Comparison of ENCODE assay signal across 20 cellular contexts in genomic region chr17:64045176-64045575, GRCh38. TPM values are rescaled to one million over a fixed set of nuclear protein-coding genes. Genes with fewer than 3 reads are reported as not detected.
"Had no signal": no experiment of that assay in that cellular context is flagged by ENCODE, and none has a peak within 500 bp of the region (broad histone marks: within the 10 kb centered on the region; RNA-seq: fewer than 3 reads in every experiment).

No MANE protein-coding gene starts in this region.

- H3K27ac Mint-ChIP-seq: progenitor cell of endocrine pancreas had no signal

- H3K27me3 ChIP-seq: colonic mucosa, esophagus squamous epithelium, gastroesophageal sphincter, ovary, testis, tibial nerve had no signal

- ATAC-seq: gastroesophageal sphincter; left lobe of liver; mucosa of descending colon; naive thymus-derived CD8-positive, alpha-beta T cell; right cardiac atrium had no signal

- H3K4me3 ChIP-seq: colonic mucosa, esophagus squamous epithelium, gastroesophageal sphincter, mucosa of descending colon, ovary, testis, tibial nerve had no signal

- H3K9me3 ChIP-seq: colonic mucosa, esophagus squamous epithelium, gastroesophageal sphincter, mucosa of descending colon, ovary, testis, tibial nerve had no signal

- H3K9me3 Mint-ChIP-seq: naive thymus-derived CD8-positive, alpha-beta T cell had no signal

- H3K36me3 ChIP-seq: ovary had no signal

- DNase-seq: colonic mucosa; dermis blood vessel endothelial cell; esophagus squamous epithelium; foreskin fibroblast; glutamatergic neuron; islet precursor cell; mammary epithelial cell; mucosa of descending colon; naive thymus-derived CD8-positive, alpha-beta T cell; ovary; right cardiac atrium; small intestine; stimulated activated CD4-positive, alpha-beta T cell treated with anti-CD3 and anti-CD28 coated beads, Interleukin-12 subunit alpha, Interleukin-12 subunit beta, amount 100 ng/mL, for 4 hours; stimulated activated naive CD4-positive, alpha-beta T cell treated with Interleukin-2 at 50 U/mL for 16 hours; testis had no signal

- H3K4me1 ChIP-seq: colonic mucosa, esophagus squamous epithelium, gastroesophageal sphincter had no signal

- H3K27ac ChIP-seq: colonic mucosa, esophagus squamous epithelium, gastroesophageal sphincter, ovary, testis, tibial nerve had no signal

- H3K27me3 Mint-ChIP-seq: naive thymus-derived CD8-positive, alpha-beta T cell; progenitor cell of endocrine pancreas had no signal

- H3K4me3 Mint-ChIP-seq: naive thymus-derived CD8-positive, alpha-beta T cell had no signal

RNA-seq across cellular contexts. Expression of gene ICAM2, which starts 24.7 kb away (rescaled TPM):
- polyA plus RNA-seq: neural cell had no signal

RNA-seq across cellular contexts. Expression of gene PRR29, which starts 47.0 kb away (rescaled TPM):
- total RNA-seq: mucosa of descending colon had no signal
